In genomic region chr9:83544002-83544698, GRCh38 we compare ENCODE assay signal across 8 cellular contexts. TPM values are rescaled to one million over a fixed set of nuclear protein-coding genes. Genes with fewer than 3 reads are reported as not detected.
DNase-seq lines count a peak whose midpoint lies in the region; ATAC-seq lines count a peak whose summit lies in the region.

No MANE protein-coding gene starts in this region.

- no peak overlapping the region for H3K27ac Mint-ChIP-seq in activated naive CD8-positive, alpha-beta T cell treated with anti-CD3 and anti-CD28 coated beads, Interleukin-2, amount 10 ng/mL, durations not matched to agents 7 days and 5 days
- no peak overlapping the region for H3K27ac Mint-ChIP-seq in activated naive CD8-positive, alpha-beta T cell treated with anti-CD3 and anti-CD28 coated beads for 36 hours
- H3K27ac Mint-ChIP-seq in T-helper 2 cell treated with Interferon-gamma antibody and Interleukin-4, amounts not matched to agents 5 μg/mL and 100 μg/mL, for 36 hours = no peak overlapping the region

- no peaks in the 10 kb centered on the region for H3K36me3 Mint-ChIP-seq in activated naive CD8-positive, alpha-beta T cell treated with anti-CD3 and anti-CD28 coated beads, Interleukin-2, amount 10 ng/mL, durations not matched to agents 7 days and 5 days
- H3K36me3 Mint-ChIP-seq in activated naive CD8-positive, alpha-beta T cell treated with anti-CD3 and anti-CD28 coated beads for 36 hours = peaks cover 11% of the 10 kb centered on the region
- H3K36me3 Mint-ChIP-seq in T-helper 2 cell treated with Interferon-gamma antibody and Interleukin-4, amounts not matched to agents 5 μg/mL and 100 μg/mL, for 36 hours (ENCODE audit: low read depth) = no peaks in the 10 kb centered on the region

- no peak overlapping the region for H3K4me3 Mint-ChIP-seq in activated naive CD8-positive, alpha-beta T cell treated with anti-CD3 and anti-CD28 coated beads, Interleukin-2, amount 10 ng/mL, durations not matched to agents 7 days and 5 days
- no peak overlapping the region for H3K4me3 Mint-ChIP-seq in activated naive CD8-positive, alpha-beta T cell treated with anti-CD3 and anti-CD28 coated beads for 36 hours
- H3K4me3 Mint-ChIP-seq in T-helper 2 cell treated with Interferon-gamma antibody and Interleukin-4, amounts not matched to agents 5 μg/mL and 100 μg/mL, for 36 hours = no peak overlapping the region

- peak; percentile 50 for ATAC-seq in activated naive CD8-positive, alpha-beta T cell treated with anti-CD3 and anti-CD28 coated beads, Interleukin-2, amount 10 ng/mL, durations not matched to agents 7 days and 5 days (ENCODE audit: low read depth)
- ATAC-seq in HG02763 (IDR thresholded peaks at IDR 0.05; ENCODE audit: unreplicated experiment) = peak; percentile 95

- POLR2A ChIA-PET in activated naive CD8-positive, alpha-beta T cell treated with anti-CD3 and anti-CD28 coated beads, Interleukin-2, amount 10 ng/mL, durations not matched to agents 7 days and 5 days (lab: Charles Lee) = no interaction called here

- H3K9me3 Mint-ChIP-seq in activated naive CD8-positive, alpha-beta T cell treated with anti-CD3 and anti-CD28 coated beads, Interleukin-2, amount 10 ng/mL, durations not matched to agents 7 days and 5 days = peaks cover 2% of the 10 kb centered on the region
- peaks cover 14% of the 10 kb centered on the region for H3K9me3 Mint-ChIP-seq in activated naive CD8-positive, alpha-beta T cell treated with anti-CD3 and anti-CD28 coated beads for 36 hours
- H3K9me3 Mint-ChIP-seq in T-helper 2 cell treated with Interferon-gamma antibody and Interleukin-4, amounts not matched to agents 5 μg/mL and 100 μg/mL, for 36 hours = no peaks in the 10 kb centered on the region

- peak; percentile 32 for DNase-seq in activated naive CD8-positive, alpha-beta T cell treated with anti-CD3 and anti-CD28 coated beads, Interleukin-2, amount 10 ng/mL, durations not matched to agents 7 days and 5 days
- DNase-seq in activated naive CD8-positive, alpha-beta T cell treated with anti-CD3 and anti-CD28 coated beads for 36 hours = no peak
- peak; percentile 26 for DNase-seq in NCI-H1417 treated with DMSO at 0.1 percent for 48 hours (lab: John Stamatoyannopoulos, UW)
- peak; percentile 8 for DNase-seq in T-helper 2 cell treated with Interferon-gamma antibody and Interleukin-4, amounts not matched to agents 5 μg/mL and 100 μg/mL, for 36 hours (ENCODE audit: low spot score)
- DNase-seq in globus pallidus (ENCODE audit: low spot score) = peak; percentile 21
- peak; percentile 39 for DNase-seq in retina
- DNase-seq in activated naive CD4-positive, alpha-beta T cell (lab: John Stamatoyannopoulos, UW) = no peak

- H3K4me1 Mint-ChIP-seq in activated naive CD8-positive, alpha-beta T cell treated with anti-CD3 and anti-CD28 coated beads, Interleukin-2, amount 10 ng/mL, durations not matched to agents 7 days and 5 days = no peaks in the 10 kb centered on the region
- H3K4me1 Mint-ChIP-seq in activated naive CD8-positive, alpha-beta T cell treated with anti-CD3 and anti-CD28 coated beads for 36 hours = peaks cover 1% of the 10 kb centered on the region
- H3K4me1 Mint-ChIP-seq in T-helper 2 cell treated with Interferon-gamma antibody and Interleukin-4, amounts not matched to agents 5 μg/mL and 100 μg/mL, for 36 hours (ENCODE audit: low read depth) = no peaks in the 10 kb centered on the region

- peaks cover 12% of the 10 kb centered on the region for H3K27me3 Mint-ChIP-seq in activated naive CD8-positive, alpha-beta T cell treated with anti-CD3 and anti-CD28 coated beads, Interleukin-2, amount 10 ng/mL, durations not matched to agents 7 days and 5 days
- peaks cover 21% of the 10 kb centered on the region for H3K27me3 Mint-ChIP-seq in activated naive CD8-positive, alpha-beta T cell treated with anti-CD3 and anti-CD28 coated beads for 36 hours
- H3K27me3 Mint-ChIP-seq in T-helper 2 cell treated with Interferon-gamma antibody and Interleukin-4, amounts not matched to agents 5 μg/mL and 100 μg/mL, for 36 hours (ENCODE audit: low read depth) = peaks cover 27% of the 10 kb centered on the region

RNA-seq across cellular contexts. Expression of gene FRMD3, which starts 5.9 kb away (rescaled TPM):
- total RNA-seq in activated naive CD8-positive, alpha-beta T cell treated with anti-CD3 and anti-CD28 coated beads, Interleukin-2, amount 10 ng/mL, durations not matched to agents 7 days and 5 days = 1 to 10 TPM; 1.2 TPM
- under 1 TPM; 0.52 to 0.80 TPM for total RNA-seq in activated naive CD8-positive, alpha-beta T cell treated with anti-CD3 and anti-CD28 coated beads for 36 hours

Comparison
In these comparisons a context has a peak if more than half of its experiments do, and no peak if none do; other contexts are left out.
1. DNase-seq: peak in activated naive CD8-positive, alpha-beta T cell treated with anti-CD3 and anti-CD28 coated beads, Interleukin-2, amount 10 ng/mL, durations not matched to agents 7 days and 5 days (single experiment), NCI-H1417 treated with DMSO at 0.1 percent for 48 hours (single experiment), T-helper 2 cell treated with Interferon-gamma antibody and Interleukin-4, amounts not matched to agents 5 μg/mL and 100 μg/mL, for 36 hours (single experiment), globus pallidus (single experiment) and retina (single experiment); none in activated naive CD8-positive, alpha-beta T cell treated with anti-CD3 and anti-CD28 coated beads for 36 hours (single experiment) and activated naive CD4-positive, alpha-beta T cell (0 of 4).